Comparison of ENCODE assay signal across 21 cellular contexts in the genomic region with DNA sequence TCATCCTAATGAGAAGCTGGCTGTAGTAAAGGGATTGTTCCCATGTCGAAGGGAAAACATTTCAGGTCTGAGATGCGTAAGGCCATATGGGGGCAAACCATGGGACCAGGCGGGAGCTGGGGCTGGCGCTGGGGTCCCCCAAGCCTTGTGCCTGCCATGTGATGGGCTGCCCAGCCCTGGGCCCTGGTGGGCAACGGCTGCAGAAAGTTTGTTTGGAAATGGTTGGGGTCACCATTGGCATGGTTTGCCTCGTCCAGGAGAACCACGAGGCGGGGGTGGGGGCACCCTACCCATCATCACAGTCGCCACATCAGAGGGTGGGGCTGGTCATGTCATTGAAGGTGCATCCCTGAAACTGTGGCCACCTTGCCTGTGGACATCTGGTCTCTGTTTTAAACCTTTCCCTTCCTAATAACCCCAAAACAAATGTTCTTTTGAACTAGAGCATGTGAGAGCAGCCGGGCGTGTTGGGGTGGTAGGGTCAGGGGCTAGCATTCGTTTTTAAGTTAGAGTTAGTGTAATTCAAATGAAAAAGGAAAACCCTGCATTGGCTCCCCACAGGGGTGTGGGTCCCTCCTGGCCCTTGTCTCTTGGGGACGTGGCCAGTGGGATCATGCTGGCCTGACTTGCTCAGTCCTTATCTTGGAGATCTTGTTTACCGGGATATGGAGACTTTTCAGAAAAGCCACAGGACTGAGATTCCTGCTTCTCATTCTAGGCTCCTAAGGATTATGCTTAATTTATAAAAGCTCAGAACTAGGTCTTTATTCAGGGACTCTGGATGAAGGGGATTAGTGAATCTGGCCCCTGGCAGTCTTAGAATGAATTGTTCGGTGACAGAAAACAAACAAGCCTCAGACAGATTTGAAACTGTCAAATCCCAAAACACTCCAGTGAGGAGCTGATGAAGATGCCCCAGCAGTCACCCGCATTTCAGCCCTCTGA.
"Had no signal": no experiment of that assay in that cellular context is flagged by ENCODE, and none has a peak within 500 bp of the region (broad histone marks: within the 10 kb centered on the region; RNA-seq: fewer than 3 reads in every experiment).

No MANE protein-coding gene starts in this region.

- H3K4me1 Mint-ChIP-seq: central memory CD8-positive, alpha-beta T cell; naive B cell had no signal

- FAIRE-seq: frontal cortex had no signal

- ATAC-seq: activated T-cell treated with anti-CD3 and anti-CD28 coated beads, Interleukin-2, amount 50 U/mL, for 4 hours; body of pancreas; effector memory CD8-positive, alpha-beta T cell; heart left ventricle; left cardiac atrium; SK-N-SH treated with all-trans-retinoic acid at 6 μM for 48 hours; stimulated activated naive CD8-positive, alpha-beta T cell treated with anti-CD3 and anti-CD28 coated beads, Interleukin-15, Interleukin-2, amounts not matched to agents 100 U/mL and 50 U/mL, for 24 hours had no signal

- H3K36me3 Mint-ChIP-seq: activated CD4-positive, alpha-beta memory T cell treated with anti-CD3 and anti-CD28 coated beads for 36 hours; activated naive CD8-positive, alpha-beta T cell; naive B cell had no signal

- DNase-seq: activated CD4-positive, alpha-beta memory T cell treated with anti-CD3 and anti-CD28 coated beads for 36 hours; activated effector memory CD4-positive, alpha-beta T cell treated with anti-CD3 and anti-CD28 coated beads, Interleukin-2, amount 50 U/mL, for 16 hours; activated T-cell treated with anti-CD3 and anti-CD28 coated beads, Interleukin-2, amount 50 U/mL, for 4 hours; amniotic stem cell; body of pancreas; effector memory CD8-positive, alpha-beta T cell; left cardiac atrium; mammary epithelial cell; naive B cell; stimulated activated naive CD8-positive, alpha-beta T cell treated with anti-CD3 and anti-CD28 coated beads, Interleukin-15, Interleukin-2, amounts not matched to agents 100 U/mL and 50 U/mL, for 24 hours; T-helper 1 cell; T1000; trophoblast cell had no signal

- H3K36me3 ChIP-seq: heart left ventricle, neutrophil, suprapubic skin had no signal

- H3K4me3 Mint-ChIP-seq: activated CD4-positive, alpha-beta memory T cell treated with anti-CD3 and anti-CD28 coated beads for 36 hours; activated naive CD8-positive, alpha-beta T cell; activated T-cell treated with anti-CD3 and anti-CD28 coated beads, Interleukin-2, amount 50 U/mL, for 4 hours; central memory CD8-positive, alpha-beta T cell; effector memory CD8-positive, alpha-beta T cell; naive B cell had no signal

- H3K27me3 Mint-ChIP-seq: activated CD4-positive, alpha-beta memory T cell treated with anti-CD3 and anti-CD28 coated beads for 36 hours; activated naive CD8-positive, alpha-beta T cell had no signal

- H3K9me3 ChIP-seq: heart left ventricle, neutrophil, suprapubic skin had no signal

- H3K27ac Mint-ChIP-seq: activated CD4-positive, alpha-beta memory T cell treated with anti-CD3 and anti-CD28 coated beads for 36 hours; activated naive CD8-positive, alpha-beta T cell; effector memory CD8-positive, alpha-beta T cell had no signal

- H3K9me3 Mint-ChIP-seq: activated T-cell treated with anti-CD3 and anti-CD28 coated beads, Interleukin-2, amount 50 U/mL, for 4 hours; central memory CD8-positive, alpha-beta T cell; effector memory CD8-positive, alpha-beta T cell had no signal

- H3K27ac ChIP-seq: body of pancreas, heart left ventricle, neutrophil, suprapubic skin had no signal

- H3K4me1 ChIP-seq: body of pancreas, suprapubic skin had no signal

- H3K27me3 ChIP-seq: body of pancreas, heart left ventricle, neutrophil, suprapubic skin had no signal

- H3K4me3 ChIP-seq: body of pancreas, heart left ventricle, smooth muscle cell, suprapubic skin had no signal
